Comparison of ENCODE assay signal across 6 cellular contexts in genomic region chr7:77063732-77064131, GRCh38. TPM values are rescaled to one million over a fixed set of nuclear protein-coding genes. Genes with fewer than 3 reads are reported as not detected.
"Had no signal": no experiment of that assay in that cellular context is flagged by ENCODE, and none has a peak within 500 bp of the region (broad histone marks: within the 10 kb centered on the region; RNA-seq: fewer than 3 reads in every experiment).

No MANE protein-coding gene starts in this region.

RNA-seq across cellular contexts. Expression of gene SPDYE18, which starts 1.4 kb away (rescaled TPM):
- total RNA-seq: HT-29, SJCRH30 had no signal
- polyA plus RNA-seq: IgD-negative memory B cell had no signal

RNA-seq across cellular contexts. Expression of gene SPDYE17, which starts 31.6 kb away (rescaled TPM):
- total RNA-seq: HT-29, LHCN-M2, MCF 10A, OCI-LY7, SJCRH30 had no signal
- polyA plus RNA-seq: IgD-negative memory B cell had no signal

RNA-seq across cellular contexts. Expression of gene CCDC146, which starts 58.7 kb away (rescaled TPM):
- total RNA-seq: HT-29 had no signal
